Comparison of ENCODE assay signal across 18 cellular contexts in genomic region chr12:53981652-53982565, GRCh38. TPM values are rescaled to one million over a fixed set of nuclear protein-coding genes. Genes with fewer than 3 reads are reported as not detected.
A peak's percentile ranks its signal among the peaks of the same experiment; 100 is the strongest.
DNase-seq lines count a peak whose midpoint lies in the region; FAIRE-seq and TF ChIP-seq lines count a peak whose summit lies in the region.
"Had no signal": no experiment of that assay in that cellular context is flagged by ENCODE, and none has a peak within 500 bp of the region (broad histone marks: within the 10 kb centered on the region; RNA-seq: fewer than 3 reads in every experiment).

No MANE protein-coding gene starts in this region.

- peaks cover 40% of the 10 kb centered on the region for H3K4me1 Mint-ChIP-seq in endothelial cell (ENCODE audit: unreplicated experiment)

- H3K27ac ChIP-seq in SK-N-SH (ENCODE audit: low read depth in 2 of 2, low read length in 1 of 2) (no peak overlapping the region), small intestine (ENCODE audit: low read depth in 1 of 2, low read length in 1 of 2) (no peak overlapping the region)
- H3K27ac ChIP-seq: left lung had no signal

- H3K79me2 ChIP-seq in SK-N-SH (ENCODE audit: insufficient read depth) = no peaks in the 10 kb centered on the region

- H4K20me1 ChIP-seq in SK-N-SH (ENCODE audit: insufficient read depth) = no peaks in the 10 kb centered on the region

- POLR2A ChIA-PET in AG04449 (lab: Yijun Ruan, JAX) (interaction anchor here (0.5 to 1.5 kb wide), 5 partner anchors 9 to 36 kb away, joined by 3 to 11 read pairs (median 5); partner anchors contain the start of gene HOXC8), SK-N-SH (lab: Yijun Ruan, JAX) (no interaction called here)

- H3K27me3 ChIP-seq in SK-N-SH (ENCODE audit: insufficient read depth) (peaks cover 93% of the 10 kb centered on the region), small intestine (ENCODE audit: control insufficient read depth in 2 of 2, insufficient read depth in 2 of 2, low read length in 2 of 2) (peaks cover 0 to 68% of the 10 kb centered on the region in 2 donors)

- TF ChIP-seq POLR2A in lower leg skin (IDR thresholded peaks at IDR 0.05) = no peak

- H3K36me3 Mint-ChIP-seq in endothelial cell (ENCODE audit: low read depth, unreplicated experiment) = no peaks in the 10 kb centered on the region

- in situ Hi-C loops in GM13977 (cut with MboI; ENCODE audit: low pct_unique_long_range_greater_than_20kb, low sequenced_read_pairs, unreplicated experiment) = no loop called here

- peaks cover 34% of the 10 kb centered on the region for H3K27me3 Mint-ChIP-seq in endothelial cell (ENCODE audit: unreplicated experiment)

- H3K27ac Mint-ChIP-seq in endothelial cell (ENCODE audit: unreplicated experiment) = no peak overlapping the region

- DNase-seq in AG04449 (ENCODE audit: low read depth, low spot score) (no peak), GM13977 (ENCODE audit: low spot score) (no peak), cerebellar cortex (ENCODE audit: low spot score) (peak; percentile 68), lower leg skin (ENCODE audit: low spot score in 2 of 2) (no peak), SK-N-SH (no peak), mesenteric fat pad (ENCODE audit: low spot score) (no peak), endothelial cell (ENCODE audit: low spot score) (no peak), small intestine (no peak)
- DNase-seq: activated CD4-positive, alpha-beta T cell treated with anti-CD3 and anti-CD28 coated beads, Interleukin-2, amount 50 U/mL, for 1 hour; activated CD8-positive, alpha-beta memory T cell treated with anti-CD3 and anti-CD28 coated beads, Interleukin-2, amount 50 U/mL, for 48 hours; foreskin melanocyte; left lung; NCI-H1694 treated with DMSO at 0.1 percent for 48 hours; NCI-H226; stimulated activated CD4-positive, alpha-beta T cell treated with anti-CD3 and anti-CD28 coated beads, Interleukin-2, amount 100 ng/mL, for 48 hours had no signal

- H3K4me1 ChIP-seq in SK-N-SH (ENCODE audit: control insufficient read depth in 1 of 2, insufficient read depth in 2 of 2, low read depth in 1 of 2, low read length in 1 of 2) (peaks cover 0 to 12% of the 10 kb centered on the region in 2 experiments; a peak in 2 of 4 replicates), small intestine (ENCODE audit: control insufficient read depth in 2 of 2, insufficient read depth in 1 of 2, low read depth in 1 of 2, low read length in 1 of 2) (peaks cover 5 to 6% of the 10 kb centered on the region in 2 donors)

- no peak for FAIRE-seq in small intestine (lab: Jason Lieb, UNC)
- FAIRE-seq: endometrium, GM12891 had no signal

- intact Hi-C loops in lower leg skin (cut with DNase I; ENCODE audit: low total_unique reads) = no loop called here

- no peaks in the 10 kb centered on the region for H3K9me2 ChIP-seq in SK-N-SH

- 10 to 13% methylated on average over 30 of the region's 30 CpGs for WGBS in lower leg skin, 2 donors
- 38% methylated on average over 20 of the region's 30 CpGs for WGBS in SK-N-SH (ENCODE audit: low lambda C conversion rate)
- 38 to 73% (median 66%) methylated on average over 30 of the region's 30 CpGs for WGBS in small intestine, 3 donors

- H3K4me3 ChIP-seq in AG04449 (ENCODE audit: low read depth, low read length) = peak overlapping the region; percentile 62
- peak overlapping the region; percentile 10 for H3K4me3 ChIP-seq in lower leg skin (ENCODE audit: low read depth, poor library complexity, severe bottlenecking)
- no peak overlapping the region for H3K4me3 ChIP-seq in SK-N-SH (ENCODE audit: low read depth in 2 of 2, low read length in 1 of 2)
- H3K4me3 ChIP-seq in small intestine (ENCODE audit: low read depth in 1 of 2, low read length in 2 of 2) = no peak overlapping the region
- H3K4me3 ChIP-seq: left lung had no signal

- no peak overlapping the region for H3K9ac ChIP-seq in SK-N-SH

- no peak overlapping the region for H3K4me2 ChIP-seq in SK-N-SH

- no peak for TF ChIP-seq RAD21 in SK-N-SH (IDR thresholded peaks at IDR 0.05; ENCODE audit: low read length)

- TF ChIP-seq EP300 in SK-N-SH (IDR thresholded peaks at IDR 0.05; ENCODE audit: borderline replicate concordance in 1 of 2, low read depth in 1 of 2, low read length in 1 of 2) = no peak

- peak; percentile 18 for TF ChIP-seq CTCF in AG04449 (IDR thresholded peaks at IDR 0.05; ENCODE audit: insufficient read depth, low read length, missing control alignments)
- peak; percentile 15 for TF ChIP-seq CTCF in GM13977 (IDR thresholded peaks at IDR 0.05; ENCODE audit: extremely low read depth, insufficient read depth, missing control alignments)
- no peak for TF ChIP-seq CTCF in lower leg skin (IDR thresholded peaks at IDR 0.05)
- no peak for TF ChIP-seq CTCF in SK-N-SH (IDR thresholded peaks at IDR 0.05)
- no peak for TF ChIP-seq CTCF in endothelial cell (IDR thresholded peaks at IDR 0.05; ENCODE audit: unreplicated experiment)

- H2AFZ ChIP-seq in SK-N-SH (ENCODE audit: low read depth) = no peak overlapping the region

- no peaks in the 10 kb centered on the region for H3F3A ChIP-seq in SK-N-SH (replicated peaks; ENCODE audit: insufficient read depth)

- H3K4me3 Mint-ChIP-seq in endothelial cell (ENCODE audit: unreplicated experiment) = no peak overlapping the region

- CTCF ChIA-PET in AG04449 (lab: Yijun Ruan, JAX) = interaction anchor here (0.6 to 3.6 kb wide), 15 partner anchors 9 to 237 kb away, joined by 3 to 23 read pairs (median 4); partner anchors contain the start of gene HOXC9
- CTCF ChIA-PET in SK-N-SH (lab: Yijun Ruan, JAX) = interaction anchor here (0.6 to 2.1 kb wide), 7 partner anchors 9 to 234 kb away, joined by 3 to 8 read pairs (median 6); no protein-coding TSS in a partner anchor

- no peaks in the 10 kb centered on the region for H3K9me3 Mint-ChIP-seq in endothelial cell (ENCODE audit: unreplicated experiment)

- no peaks in the 10 kb centered on the region for H3K9me3 ChIP-seq in SK-N-SH
- H3K9me3 ChIP-seq in small intestine (ENCODE audit: control insufficient read depth, low read depth) = no peaks in the 10 kb centered on the region
- H3K9me3 ChIP-seq: left lung had no signal

- no peaks in the 10 kb centered on the region for H3K36me3 ChIP-seq in SK-N-SH (replicated peaks in 1 of 2; ENCODE audit: control insufficient read depth in 1 of 2, insufficient read depth in 2 of 2, low read length in 1 of 2)
- no peaks in the 10 kb centered on the region for H3K36me3 ChIP-seq in small intestine (ENCODE audit: control insufficient read depth in 2 of 2, insufficient read depth in 2 of 2, low read length in 2 of 2)
- H3K36me3 ChIP-seq: left lung had no signal

TF ChIP-seq in SK-N-SH, 30 proteins besides CTCF, POLR2A, EP300 and RAD21 (continues in another document):
- TF ChIP-seq RFX5 (IDR thresholded peaks at IDR 0.05; ENCODE audit: low read length) = no peak

RNA-seq across cellular contexts. Expression of gene HOXC10, which starts 3.0 kb away (rescaled TPM):
- total RNA-seq in lower leg skin (10 to 100 TPM; 14.2 to 35.9 (median 23.4) TPM), mesenteric fat pad (0.16 TPM), endothelial cell (ENCODE audit: unreplicated experiment) (1.9 TPM)
- polyA plus RNA-seq in SK-N-SH (2012; rRNA removed) (0.03 and 0.08 TPM in 2 replicates), small intestine (not detected)
- 0.04 TPM in 2 replicates for polyA plus RNA-seq in SK-N-SH (2012; cell fraction: cytosol; rRNA removed)
- not detected in 2 replicates for polyA plus RNA-seq in SK-N-SH (2012; cell fraction: nucleus; rRNA removed)
- total RNA-seq: left lung, osteocyte had no signal

RNA-seq across cellular contexts. Expression of gene HOTAIR, which starts 7.2 kb away (rescaled TPM):
- total RNA-seq in lower leg skin = 10 to 100 TPM in 2 of 4 donors, 1 to 10 TPM in 2; 4.9 to 14.9 (median 9.7) TPM
- polyA plus RNA-seq in SK-N-SH (2012; rRNA removed) = not detected in 2 replicates
- polyA plus RNA-seq in SK-N-SH (2012; cell fraction: cytosol; rRNA removed) = 0.01 TPM in 2 replicates
- not detected in 2 replicates for polyA plus RNA-seq in SK-N-SH (2012; cell fraction: nucleus; rRNA removed)
- total RNA-seq in mesenteric fat pad = not detected
- 1.4 TPM for total RNA-seq in endothelial cell (ENCODE audit: unreplicated experiment)
- not detected for polyA plus RNA-seq in small intestine
- total RNA-seq: left lung, osteocyte had no signal

RNA-seq across cellular contexts. Expression of gene HOXC11, which starts 9.0 kb away (rescaled TPM):
- 10 to 100 TPM in 1 of 4 donors, 1 to 10 TPM in 3; 4.9 to 10.7 (median 6.2) TPM for total RNA-seq in lower leg skin
- not detected in 2 replicates for polyA plus RNA-seq in SK-N-SH (2012; rRNA removed)
- not detected in 2 replicates for polyA plus RNA-seq in SK-N-SH (2012; cell fraction: cytosol; rRNA removed)
- not detected in 2 replicates for polyA plus RNA-seq in SK-N-SH (2012; cell fraction: nucleus; rRNA removed)
- total RNA-seq in mesenteric fat pad = not detected
- 0.38 TPM for total RNA-seq in endothelial cell (ENCODE audit: unreplicated experiment)
- polyA plus RNA-seq in small intestine = under 1 TPM; 0.03 to 0.81 (median 0.45) TPM
- total RNA-seq: left lung, osteocyte had no signal

RNA-seq across cellular contexts. Expression of gene HOXC9, which starts 18.1 kb away (rescaled TPM):
- total RNA-seq in lower leg skin (10 to 100 TPM in 3 of 4 donors, 1 to 10 TPM in 1; 9.6 to 16.8 (median 11.7) TPM), mesenteric fat pad (0.42 TPM), endothelial cell (ENCODE audit: unreplicated experiment) (0.28 TPM)
- polyA plus RNA-seq in SK-N-SH (2012; rRNA removed) (1.2 and 1.9 TPM in 2 replicates), small intestine (not detected)
- polyA plus RNA-seq in SK-N-SH (2012; cell fraction: cytosol; rRNA removed) = 1.8 and 2.4 TPM in 2 replicates
- polyA plus RNA-seq in SK-N-SH (2012; cell fraction: nucleus; rRNA removed) = 1.0 and 1.1 TPM in 2 replicates
- total RNA-seq: osteocyte had no signal

RNA-seq across cellular contexts. Expression of gene HOXC8, which starts 26.9 kb away (rescaled TPM):
- total RNA-seq in lower leg skin (1 to 10 TPM; 1.0 to 2.2 (median 1.5) TPM), mesenteric fat pad (0.35 TPM), endothelial cell (ENCODE audit: unreplicated experiment) (not detected)
- polyA plus RNA-seq in SK-N-SH (2012; rRNA removed) (1.7 and 1.8 TPM in 2 replicates), small intestine (under 1 TPM in 1 of 3 donors, not detected in 2; 0.03 TPM)
- 1.8 and 2.0 TPM in 2 replicates for polyA plus RNA-seq in SK-N-SH (2012; cell fraction: cytosol; rRNA removed)
- 0.53 and 0.75 TPM in 2 replicates for polyA plus RNA-seq in SK-N-SH (2012; cell fraction: nucleus; rRNA removed)
- total RNA-seq: osteocyte had no signal

Comparison
In these comparisons a context has a peak if more than half of its experiments do, and no peak if none do; other contexts are left out.
1. H3K4me3 ChIP-seq: peak in AG04449 (single experiment) and lower leg skin (single experiment); none in SK-N-SH (0 of 2) and small intestine (0 of 2).
2. CTCF ChIP-seq: peak in AG04449 (single experiment) and GM13977 (single experiment); none in lower leg skin (0 of 3), SK-N-SH (single experiment) and endothelial cell (single experiment).